In genomic region chr9:70382709-70383605, GRCh38 we compare ENCODE assay signal across 29 cellular contexts. TPM values are rescaled to one million over a fixed set of nuclear protein-coding genes. Genes with fewer than 3 reads are reported as not detected.
DNase-seq lines count a peak whose midpoint lies in the region; ATAC-seq and TF ChIP-seq lines count a peak whose summit lies in the region.
"Had no signal": no experiment of that assay in that cellular context is flagged by ENCODE, and none has a peak within 500 bp of the region (broad histone marks: within the 10 kb centered on the region; RNA-seq: fewer than 3 reads in every experiment).

No MANE protein-coding gene starts in this region.

- DNase-seq in DMS153 (lab: John Stamatoyannopoulos, UW), result peak; percentile 21
- DNase-seq in DMS153 treated with DMSO at 0.1 percent for 48 hours (lab: John Stamatoyannopoulos, UW; ENCODE audit: unreplicated experiment), result no peak
- peak; percentile 92 for DNase-seq in NCI-H1092 treated with DMSO at 0.1 percent for 48 hours (lab: John Stamatoyannopoulos, UW)
- DNase-seq in effector memory CD8-positive, alpha-beta T cell, result no peak
- DNase-seq in psoas muscle, result no peak
- DNase-seq in stimulated activated naive CD8-positive, alpha-beta T cell treated with anti-CD3 and anti-CD28 coated beads, Interleukin-15, Interleukin-2, amounts not matched to agents 100 U/mL and 50 U/mL, for 24 hours, result no peak
- DNase-seq in epidermal melanocyte (ENCODE audit: insufficient read length, low spot score), result no peak
- DNase-seq: activated CD4-positive, alpha-beta T cell treated with anti-CD3 and anti-CD28 coated beads, Interleukin-2, amount 50 U/mL, for 4 hours; activated CD4-positive, CD25-positive, alpha-beta regulatory T cell; activated CD8-positive, alpha-beta memory T cell treated with anti-CD3 and anti-CD28 coated beads, Interleukin-2, amount 50 U/mL, for 4 hours; activated naive CD8-positive, alpha-beta T cell treated with anti-CD3 and anti-CD28 coated beads, Interleukin-2, amount 10 ng/mL, durations not matched to agents 7 days and 5 days; CD8-positive, alpha-beta memory T cell; effector memory CD4-positive, alpha-beta T cell; foreskin keratinocyte; H7; NCI-H187 treated with DMSO at 0.1 percent for 48 hours; NCI-H446; NCI-H82; OCI-M1; right lobe of liver; T-helper 9 cell; tibial artery had no signal

- no peaks in the 10 kb centered on the region for H3K27me3 Mint-ChIP-seq in effector memory CD8-positive, alpha-beta T cell
- H3K27me3 Mint-ChIP-seq: activated naive CD8-positive, alpha-beta T cell treated with anti-CD3 and anti-CD28 coated beads, Interleukin-2, amount 10 ng/mL, durations not matched to agents 7 days and 5 days; CD8-positive, alpha-beta memory T cell; stimulated activated naive CD8-positive, alpha-beta T cell treated with anti-CD3 and anti-CD28 coated beads, Interleukin-15, Interleukin-2, amounts not matched to agents 100 ng/mL and 50 ng/mL, for 24 hours had no signal

- H3K4me3 Mint-ChIP-seq in effector memory CD8-positive, alpha-beta T cell, result no peak overlapping the region
- H3K4me3 Mint-ChIP-seq: activated naive CD8-positive, alpha-beta T cell treated with anti-CD3 and anti-CD28 coated beads, Interleukin-2, amount 10 ng/mL, durations not matched to agents 7 days and 5 days; mesothelial cell of epicardium; nephron; stimulated activated naive CD8-positive, alpha-beta T cell treated with anti-CD3 and anti-CD28 coated beads, Interleukin-15, Interleukin-2, amounts not matched to agents 100 ng/mL and 50 ng/mL, for 24 hours had no signal

- H3K4me1 Mint-ChIP-seq in effector memory CD8-positive, alpha-beta T cell (ENCODE audit: low read depth in 2 of 2), result peaks cover 15 to 20% of the 10 kb centered on the region in 2 donors
- H3K4me1 Mint-ChIP-seq: mesothelial cell of epicardium, nephron had no signal

- no peak overlapping the region for H3K4me3 ChIP-seq in psoas muscle
- H3K4me3 ChIP-seq: right lobe of liver, tibial artery had no signal

- ATAC-seq in effector memory CD8-positive, alpha-beta T cell (replicated peaks), result no peak
- ATAC-seq in psoas muscle (peak in 3 of 4 donors; percentile 8 to 25 (median 13)), HG03432 (IDR thresholded peaks at IDR 0.05; ENCODE audit: unreplicated experiment) (no peak)
- ATAC-seq in stimulated activated naive CD8-positive, alpha-beta T cell treated with anti-CD3 and anti-CD28 coated beads, Interleukin-15, Interleukin-2, amounts not matched to agents 100 U/mL and 50 U/mL, for 24 hours, result no peak
- ATAC-seq: esophagus mucosa, foreskin keratinocyte had no signal

- H3K9me3 Mint-ChIP-seq in effector memory CD8-positive, alpha-beta T cell, result no peaks in the 10 kb centered on the region
- H3K9me3 Mint-ChIP-seq: activated naive CD8-positive, alpha-beta T cell treated with anti-CD3 and anti-CD28 coated beads, Interleukin-2, amount 10 ng/mL, durations not matched to agents 7 days and 5 days; CD8-positive, alpha-beta memory T cell; mesothelial cell of epicardium; nephron; stimulated activated naive CD8-positive, alpha-beta T cell treated with anti-CD3 and anti-CD28 coated beads, Interleukin-15, Interleukin-2, amounts not matched to agents 100 ng/mL and 50 ng/mL, for 24 hours had no signal

- H3K36me3 Mint-ChIP-seq in effector memory CD8-positive, alpha-beta T cell (ENCODE audit: insufficient read depth), result peaks cover 47% of the 10 kb centered on the region
- H3K36me3 Mint-ChIP-seq: mesothelial cell of epicardium had no signal

- H3K27ac ChIP-seq in psoas muscle, result peak overlapping the region; percentile 25
- H3K27ac ChIP-seq: 22Rv1, foreskin keratinocyte, parathyroid adenoma, right lobe of liver, tibial artery had no signal

- WGBS in psoas muscle, 3 donors, result 45 to 62% (median 50%) methylated on average over 9 of the region's 9 CpGs

- H3K27ac Mint-ChIP-seq in effector memory CD8-positive, alpha-beta T cell, result peak overlapping the region; percentile 49 to 75
- H3K27ac Mint-ChIP-seq: activated naive CD8-positive, alpha-beta T cell treated with anti-CD3 and anti-CD28 coated beads, Interleukin-2, amount 10 ng/mL, durations not matched to agents 7 days and 5 days; CD8-positive, alpha-beta memory T cell; mesothelial cell of epicardium; nephron; stimulated activated naive CD8-positive, alpha-beta T cell treated with anti-CD3 and anti-CD28 coated beads, Interleukin-15, Interleukin-2, amounts not matched to agents 100 ng/mL and 50 ng/mL, for 24 hours had no signal

- intact Hi-C loops in psoas muscle (cut with DNase I), result no loop called here

- TF ChIP-seq CTCF in psoas muscle (IDR thresholded peaks at IDR 0.05), result no peak

- H3K36me3 ChIP-seq in psoas muscle (ENCODE audit: insufficient read depth in 1 of 2, low read depth in 1 of 2), result peaks cover 0 to 19% of the 10 kb centered on the region in 2 donors

- H3K9me3 ChIP-seq in psoas muscle, result no peaks in the 10 kb centered on the region
- H3K9me3 ChIP-seq: right lobe of liver, tibial artery had no signal

- peaks cover 45% of the 10 kb centered on the region for H3K4me1 ChIP-seq in psoas muscle
- H3K4me1 ChIP-seq: foreskin keratinocyte, parathyroid adenoma had no signal

- no peaks in the 10 kb centered on the region for H3K27me3 ChIP-seq in psoas muscle (ENCODE audit: insufficient read depth in 3 of 3, low read length in 2 of 3)
- H3K27me3 ChIP-seq: foreskin keratinocyte, right lobe of liver, tibial artery had no signal

RNA-seq across cellular contexts. Expression of gene KLF9, which starts 31.5 kb away (rescaled TPM):
- total RNA-seq in psoas muscle, result 100 to 1,000 TPM in 2 of 4 donors, 10 to 100 TPM in 2; 29.5 to 178 (median 94.7) TPM
- 10 to 100 TPM; 34.1 to 87.0 (median 64.4) TPM for polyA plus RNA-seq in psoas muscle

Comparison
In these comparisons a context has a peak if more than half of its experiments do, and no peak if none do; other contexts are left out.
1. DNase-seq: peak in DMS153 (single experiment) and NCI-H1092 treated with DMSO at 0.1 percent for 48 hours (single experiment); none in DMS153 treated with DMSO at 0.1 percent for 48 hours (single experiment), effector memory CD8-positive, alpha-beta T cell (0 of 3), psoas muscle (0 of 2), stimulated activated naive CD8-positive, alpha-beta T cell treated with anti-CD3 and anti-CD28 coated beads, Interleukin-15, Interleukin-2, amounts not matched to agents 100 U/mL and 50 U/mL, for 24 hours (single experiment) and epidermal melanocyte (single experiment).
2. ATAC-seq: peak in psoas muscle (3 of 4); none in effector memory CD8-positive, alpha-beta T cell (single experiment), HG03432 (single experiment) and stimulated activated naive CD8-positive, alpha-beta T cell treated with anti-CD3 and anti-CD28 coated beads, Interleukin-15, Interleukin-2, amounts not matched to agents 100 U/mL and 50 U/mL, for 24 hours (single experiment).